In the genomic region with DNA sequence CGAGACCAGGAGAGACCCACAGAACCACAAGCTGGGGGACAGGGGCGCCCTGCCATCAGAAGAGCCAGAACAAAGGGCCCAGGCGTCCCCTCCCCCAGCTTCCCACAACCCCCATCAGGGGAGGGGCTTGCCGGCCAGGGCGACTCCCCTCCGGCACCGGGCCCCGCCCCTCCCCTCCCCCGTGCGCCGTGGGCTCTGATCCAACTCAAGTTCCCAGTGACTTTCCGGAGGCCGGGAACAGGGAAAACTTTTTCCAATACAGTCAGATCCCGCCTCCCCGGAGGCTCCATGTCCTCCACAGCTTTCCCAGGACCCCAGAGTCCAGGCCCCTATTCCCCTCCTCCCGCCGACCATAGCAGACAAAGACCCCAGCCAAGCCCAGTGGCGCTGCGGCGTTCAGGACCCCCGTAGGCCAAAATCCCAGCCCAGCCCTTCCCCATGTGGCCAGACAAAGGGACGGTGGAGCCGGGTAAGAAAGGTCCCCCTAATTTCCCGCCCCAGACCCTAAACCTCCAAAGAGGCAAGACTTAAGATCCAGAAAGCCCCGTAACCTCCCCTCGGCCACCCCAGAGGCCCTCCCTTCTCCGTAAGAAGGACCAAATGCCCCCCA, we compare ENCODE assay signal across 9 cellular contexts. TPM values are rescaled to one million over a fixed set of nuclear protein-coding genes. Genes with fewer than 3 reads are reported as not detected.
A peak's percentile ranks its signal among the peaks of the same experiment; 100 is the strongest.
DNase-seq lines count a peak whose midpoint lies in the region; ATAC-seq and TF ChIP-seq lines count a peak whose summit lies in the region.
"Had no signal": no experiment of that assay in that cellular context is flagged by ENCODE, and none has a peak within 500 bp of the region (broad histone marks: within the 10 kb centered on the region; RNA-seq: fewer than 3 reads in every experiment).

No MANE protein-coding gene starts in this region.

- no peak for ATAC-seq in naive thymus-derived CD4-positive, alpha-beta T cell
- no peak for ATAC-seq in HG03460 (IDR thresholded peaks at IDR 0.05; ENCODE audit: unreplicated experiment)
- no peak for ATAC-seq in HG02870 (IDR thresholded peaks at IDR 0.05; ENCODE audit: unreplicated experiment)
- no peak for ATAC-seq in GM18873 (IDR thresholded peaks at IDR 0.05; ENCODE audit: low FRiP score, unreplicated experiment)
- ATAC-seq in T-cell (replicated peaks in 1 of 4) = no peak

- POLR2A ChIA-PET in naive thymus-derived CD4-positive, alpha-beta T cell (lab: Charles Lee) = no interaction called here
- POLR2A ChIA-PET in T-cell (lab: Charles Lee) = no interaction called here

- DNase-seq in GM20000 (ENCODE audit: low spot score) (peak; percentile 47), RKO (ENCODE audit: low spot score) (peak; percentile 76), fibroblast of peridontal ligament (ENCODE audit: extremely low read depth) (peak; percentile 82), T-cell (no peak)
- peak in 1 of 9 donors; percentile 27 for DNase-seq in naive thymus-derived CD4-positive, alpha-beta T cell

- peaks cover 0 to 2% (median 0%) of the 10 kb centered on the region in 11 donors for H3K9me3 Mint-ChIP-seq in naive thymus-derived CD4-positive, alpha-beta T cell
- H3K9me3 Mint-ChIP-seq in T-cell = no peaks in the 10 kb centered on the region
- H3K9me3 Mint-ChIP-seq: T-helper 1 cell treated with Interleukin-12 subunit alpha and Interleukin-12 subunit beta and Interleukin-4 antibody, amounts not matched to agents 30 μg/mL and 1 μg/mL, for 36 hours had no signal

- peaks cover 5 to 18% of the 10 kb centered on the region in 2 donors for H3K27me3 ChIP-seq in naive thymus-derived CD4-positive, alpha-beta T cell (ENCODE audit: control insufficient read depth in 2 of 2, insufficient read depth in 2 of 2, low read length in 2 of 2)

- H3K4me3 ChIP-seq in naive thymus-derived CD4-positive, alpha-beta T cell (ENCODE audit: low read length) = no peak overlapping the region

- H3K9me3 ChIP-seq in naive thymus-derived CD4-positive, alpha-beta T cell (ENCODE audit: control insufficient read depth in 2 of 3, low read length in 3 of 3) = no peaks in the 10 kb centered on the region

- no peak for TF ChIP-seq CTCF in GM20000 (IDR thresholded peaks at IDR 0.05; ENCODE audit: extremely low read depth, missing control alignments)

- CTCF ChIA-PET in naive thymus-derived CD4-positive, alpha-beta T cell (lab: Charles Lee) = no interaction called here
- CTCF ChIA-PET in T-cell (lab: Charles Lee) = no interaction called here

- intact Hi-C loops in naive thymus-derived CD4-positive, alpha-beta T cell (cut with micrococcal nuclease) = loop anchor here (1.0 to 5.0 kb wide), 2 partner anchors 26 to 59 kb away; partner anchors contain the start of gene CD37 (in 2 of the 2)

- H3K4me3 Mint-ChIP-seq in naive thymus-derived CD4-positive, alpha-beta T cell = peak overlapping the region in 8 of 10 donors; percentile 8 to 75 (median 52)
- no peak overlapping the region for H3K4me3 Mint-ChIP-seq in T-cell

- peaks cover 0 to 43% (median 14%) of the 10 kb centered on the region in 5 donors for H3K27me3 Mint-ChIP-seq in naive thymus-derived CD4-positive, alpha-beta T cell
- peaks cover 5 to 31% of the 10 kb centered on the region in 2 donors for H3K27me3 Mint-ChIP-seq in T-cell

- no peaks in the 10 kb centered on the region for H3K36me3 ChIP-seq in naive thymus-derived CD4-positive, alpha-beta T cell (ENCODE audit: control insufficient read depth in 2 of 3, insufficient read depth in 3 of 3, low read length in 3 of 3)

- no peak overlapping the region for H3K27ac ChIP-seq in naive thymus-derived CD4-positive, alpha-beta T cell (ENCODE audit: low read depth, low read length)

- H3K36me3 Mint-ChIP-seq in naive thymus-derived CD4-positive, alpha-beta T cell = no peaks in the 10 kb centered on the region
- no peaks in the 10 kb centered on the region for H3K36me3 Mint-ChIP-seq in T-cell

- H3K4me1 Mint-ChIP-seq in naive thymus-derived CD4-positive, alpha-beta T cell = peaks cover 5 to 25% (median 16%) of the 10 kb centered on the region in 7 donors
- H3K4me1 Mint-ChIP-seq in T-cell = peaks cover 7 to 29% (median 13%) of the 10 kb centered on the region in 3 donors

- peak overlapping the region in 4 of 9 donors; percentile 37 to 54 (median 40) for H3K27ac Mint-ChIP-seq in naive thymus-derived CD4-positive, alpha-beta T cell
- no peak overlapping the region for H3K27ac Mint-ChIP-seq in T-cell
- H3K27ac Mint-ChIP-seq: T-helper 1 cell treated with Interleukin-12 subunit alpha and Interleukin-12 subunit beta and Interleukin-4 antibody, amounts not matched to agents 30 μg/mL and 1 μg/mL, for 36 hours had no signal

- peaks cover 11 to 28% of the 10 kb centered on the region in 2 donors for H3K4me1 ChIP-seq in naive thymus-derived CD4-positive, alpha-beta T cell (ENCODE audit: control insufficient read depth in 2 of 2, insufficient read depth in 2 of 2, low read length in 2 of 2)

RNA-seq across cellular contexts. Expression of gene TEAD2, which starts 0.7 kb away (rescaled TPM):
- under 1 TPM in 1 of 5 experiments, not detected in 4; 0.29 TPM for total RNA-seq in naive thymus-derived CD4-positive, alpha-beta T cell
- not detected for polyA plus RNA-seq in naive thymus-derived CD4-positive, alpha-beta T cell
- total RNA-seq in T-cell = under 1 TPM in 3 of 5 donors, not detected in 2; 0.20 to 0.43 (median 0.28) TPM

RNA-seq across cellular contexts. Expression of gene DKKL1, which starts 2.1 kb away (rescaled TPM):
- not detected for total RNA-seq in naive thymus-derived CD4-positive, alpha-beta T cell
- not detected for polyA plus RNA-seq in naive thymus-derived CD4-positive, alpha-beta T cell
- total RNA-seq in T-cell = not detected

RNA-seq across cellular contexts. Expression of gene CD37, which starts 26.3 kb away (rescaled TPM):
- 100 to 1,000 TPM; 269 to 416 (median 345) TPM for total RNA-seq in naive thymus-derived CD4-positive, alpha-beta T cell
- 100 to 1,000 TPM; 192 to 226 TPM for polyA plus RNA-seq in naive thymus-derived CD4-positive, alpha-beta T cell
- total RNA-seq in T-cell = 100 to 1,000 TPM; 365 to 435 (median 369) TPM

RNA-seq across cellular contexts. Expression of gene KASH5, which starts 26.5 kb away (rescaled TPM):
- under 1 TPM in 3 of 5 experiments, not detected in 2; 0.27 to 0.97 (median 0.42) TPM for total RNA-seq in naive thymus-derived CD4-positive, alpha-beta T cell
- not detected for polyA plus RNA-seq in naive thymus-derived CD4-positive, alpha-beta T cell
- under 1 TPM in 2 of 5 donors, not detected in 3; 0.25 to 0.26 TPM for total RNA-seq in T-cell

RNA-seq across cellular contexts. Expression of gene SLC6A16, which starts 36.6 kb away (rescaled TPM):
- 1 to 10 TPM; 3.6 to 6.1 (median 5.3) TPM for total RNA-seq in naive thymus-derived CD4-positive, alpha-beta T cell
- polyA plus RNA-seq in naive thymus-derived CD4-positive, alpha-beta T cell = 1 to 10 TPM; 1.6 to 3.3 TPM
- 1 to 10 TPM; 5.4 to 8.1 (median 6.4) TPM for total RNA-seq in T-cell

Comparison
In these comparisons a context has a peak if more than half of its experiments do, and no peak if none do; other contexts are left out.
1. DNase-seq: peak in GM20000 (single experiment), RKO (single experiment) and fibroblast of peridontal ligament (single experiment); none in T-cell (0 of 34).
2. H3K4me3 Mint-ChIP-seq: peak in naive thymus-derived CD4-positive, alpha-beta T cell (8 of 10); none in T-cell (0 of 3).